1 cellular context compared by ENCODE assay signal in genomic region chr9:130041648-130042405, GRCh38.
TF ChIP-seq lines count a peak whose summit lies in the region.

No MANE protein-coding gene starts in this region.

TF ChIP-seq in HEK293, 187 proteins besides CTCF, POLR2A, EP300 and RAD21 (continued from another document and continues in another):
- TF ChIP-seq SCRT2 (tag by site-specific recombination; IDR thresholded peaks at IDR 0.05) (no peak), PRDM4 (tag by site-specific recombination; IDR thresholded peaks at IDR 0.05) (peak; percentile 71; the same call in 1 of the 2 replicates), KLF1 (tag by site-specific recombination; IDR thresholded peaks at IDR 0.05) (peak; percentile 68; the same call in 1 of the 2 replicates), ZNF791 (tag by site-specific recombination; IDR thresholded peaks at IDR 0.05) (no peak), ZNF140 (tag by site-specific recombination; IDR thresholded peaks at IDR 0.05) (no peak), GFI1B (tag by site-specific recombination; IDR thresholded peaks at IDR 0.05) (peak; percentile 73; the same call in 1 of the 2 replicates), ZNF670 (tag by site-specific recombination; IDR thresholded peaks at IDR 0.05; ENCODE audit: low read depth) (no peak), YY2 (tag by site-specific recombination; IDR thresholded peaks at IDR 0.05) (no peak), ZNF112 (tag by site-specific recombination; IDR thresholded peaks at IDR 0.05) (no peak), SP3 (tag by site-specific recombination; IDR thresholded peaks at IDR 0.05) (peak; percentile 35; the same call in 1 of the 2 replicates), GLI2 (tag by site-specific recombination; IDR thresholded peaks at IDR 0.05; ENCODE audit: borderline replicate concordance, low read depth) (no peak), ZNF391 (tag by site-specific recombination; IDR thresholded peaks at IDR 0.05; ENCODE audit: borderline replicate concordance, low read depth) (0 out of 2 replicates have a peak, but pooled peaks have one; percentile 25), ZBTB10 (tag by site-specific recombination; IDR thresholded peaks at IDR 0.05) (peak; percentile 64; the same call in 1 of the 2 replicates), ZNF18 (tag by site-specific recombination; IDR thresholded peaks at IDR 0.05) (no peak), PATZ1 (tag by site-specific recombination; IDR thresholded peaks at IDR 0.05) (peak; percentile 28; the same call in 1 of the 2 replicates), ZNF560 (tag by site-specific recombination; IDR thresholded peaks at IDR 0.05; ENCODE audit: borderline replicate concordance) (no peak), ZNF513 (tag by site-specific recombination; IDR thresholded peaks at IDR 0.05) (no peak), ZBTB20 (tag by site-specific recombination; IDR thresholded peaks at IDR 0.05) (peak; percentile 85), ZNF768 (tag by site-specific recombination; IDR thresholded peaks at IDR 0.05) (no peak), ATF2 (tag by site-specific recombination; IDR thresholded peaks at IDR 0.05; ENCODE audit: low read depth) (no peak), ZNF677 (tag by site-specific recombination; IDR thresholded peaks at IDR 0.05) (no peak), HOXD13 (CRISPR knock-in tag; IDR thresholded peaks at IDR 0.05; ENCODE audit: borderline replicate concordance) (no peak), ZNF426 (tag by site-specific recombination; IDR thresholded peaks at IDR 0.05) (no peak), ZNF10 (tag by site-specific recombination; IDR thresholded peaks at IDR 0.05) (peak; percentile 48; the same call in 1 of the 2 replicates), ZNF664 (tag by site-specific recombination; IDR thresholded peaks at IDR 0.05) (no peak), ZNF548 (tag by site-specific recombination; IDR thresholded peaks at IDR 0.05) (no peak), ZNF626 (tag by site-specific recombination; IDR thresholded peaks at IDR 0.05) (no peak), ZNF654 (tag by site-specific recombination; IDR thresholded peaks at IDR 0.05; ENCODE audit: low read depth) (no peak), ZNF341 (tag by site-specific recombination; IDR thresholded peaks at IDR 0.05; ENCODE audit: low read depth) (no peak), WT1 (tag by site-specific recombination; IDR thresholded peaks at IDR 0.05) (no peak), ZNF169 (tag by site-specific recombination; IDR thresholded peaks at IDR 0.05) (no peak), ELK4 (IDR thresholded peaks at IDR 0.05; ENCODE audit: borderline replicate concordance, low read depth, low read length) (no peak), INSM2 (tag by site-specific recombination; IDR thresholded peaks at IDR 0.05) (no peak), ZNF366 (tag by site-specific recombination; conservative IDR thresholded peaks at IDR 0.05) (0 out of 2 replicates have a peak, but pooled peaks have one; percentile 15), PRDM1 (tag by site-specific recombination; IDR thresholded peaks at IDR 0.05) (peak; percentile 80), ZNF23 (tag by site-specific recombination; IDR thresholded peaks at IDR 0.05; ENCODE audit: borderline replicate concordance) (no peak), BCL11A (tag by site-specific recombination; IDR thresholded peaks at IDR 0.05; ENCODE audit: low read depth) (no peak), ZSCAN4 (tag by site-specific recombination; IDR thresholded peaks at IDR 0.05) (no peak), FEZF1 (tag by site-specific recombination; IDR thresholded peaks at IDR 0.05) (peak; percentile 70), HOXA7 (CRISPR knock-in tag; IDR thresholded peaks at IDR 0.05; ENCODE audit: borderline replicate concordance) (no peak), ZBTB7A (tag by site-specific recombination; IDR thresholded peaks at IDR 0.05; ENCODE audit: low read depth) (0 out of 2 replicates have a peak, but pooled peaks have one; percentile 13), IKZF3 (tag by site-specific recombination; IDR thresholded peaks at IDR 0.05) (peak; percentile 80), ZBTB49 (tag by site-specific recombination; IDR thresholded peaks at IDR 0.05; ENCODE audit: low read depth) (no peak), ZNF37A (tag by site-specific recombination; IDR thresholded peaks at IDR 0.05) (no peak)
